In the genomic region with DNA sequence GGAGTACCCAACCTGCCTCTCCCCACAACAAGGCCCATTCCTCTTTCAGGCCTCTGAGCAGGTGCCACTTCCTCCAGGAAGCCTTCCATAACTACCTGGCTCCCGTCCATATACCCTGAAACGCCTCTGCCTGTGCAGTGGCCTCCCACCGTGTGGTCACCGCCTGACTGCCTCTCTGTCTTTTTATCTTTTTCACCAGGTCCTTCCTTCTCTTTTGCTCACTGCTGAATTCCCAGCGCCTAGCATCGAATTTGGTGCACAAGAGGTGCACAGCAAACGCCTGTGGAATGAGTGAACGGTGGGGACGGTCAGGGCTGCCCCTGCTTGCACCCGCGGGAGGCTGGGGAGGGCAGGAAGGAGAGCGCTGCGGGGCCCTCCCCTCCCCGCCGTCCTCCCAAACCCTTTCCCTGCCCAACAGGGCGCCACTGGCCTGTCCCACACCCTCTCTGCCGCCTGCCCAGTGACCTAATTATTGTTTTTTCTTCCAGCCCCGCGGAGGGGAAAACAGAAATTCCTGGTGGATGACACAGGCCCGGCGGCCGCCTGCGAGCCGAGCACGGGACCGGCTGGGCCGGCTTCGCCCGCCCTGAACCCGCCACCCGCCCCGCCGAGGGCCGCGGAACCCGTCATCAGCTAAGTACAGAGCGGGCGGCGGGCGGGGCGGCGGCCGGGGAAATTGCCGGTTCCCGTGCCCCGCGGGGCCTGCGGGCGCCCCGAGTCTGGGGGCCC, we compare ENCODE assay signal across 9 cellular contexts.
DNase-seq lines count a peak whose midpoint lies in the region; ATAC-seq and TF ChIP-seq lines count a peak whose summit lies in the region.
"Had no signal": no experiment of that assay in that cellular context is flagged by ENCODE, and none has a peak within 500 bp of the region (broad histone marks: within the 10 kb centered on the region; RNA-seq: fewer than 3 reads in every experiment).

No MANE protein-coding gene starts in this region.

- H3K27me3 ChIP-seq in BJ (ENCODE audit: control insufficient read depth, insufficient read depth, low read length) (no peaks in the 10 kb centered on the region), HL-60 (ENCODE audit: insufficient read depth, poor library complexity, severe bottlenecking) (peaks cover 2% of the 10 kb centered on the region), uterus (no peaks in the 10 kb centered on the region)

- CTCF ChIA-PET in BJ (lab: Yijun Ruan, JAX) = interaction anchor here (1.6 to 6.4 kb wide), 5 partner anchors 10 to 238 kb away, joined by 4 to 31 read pairs (median 15); no protein-coding TSS in a partner anchor
- CTCF ChIA-PET in OCI-LY7 (lab: Charles Lee; ENCODE audit: unreplicated experiment) = no interaction called here

- H3K27ac Mint-ChIP-seq in activated T-helper 17 cell treated with anti-CD3 and anti-CD28 coated beads, Interleukin-2, amount 50 U/mL, for 72 hours = no peak overlapping the region
- peak overlapping the region in 4 of 6 donors; percentile 10 to 87 (median 68) for H3K27ac Mint-ChIP-seq in naive B cell

- DNase-seq in BJ (ENCODE audit: low read depth) (peak; percentile 75), HL-60 (ENCODE audit: low read depth in 1 of 2, low spot score in 1 of 2) (no peak), fibroblast of the conjunctiva (ENCODE audit: low read depth) (peak; percentile 75), naive B cell (peak; percentile 37), uterus (peak; percentile 90 to 91), OCI-LY7 (ENCODE audit: low spot score) (no peak)

- peak overlapping the region; percentile 45 for H3K4me3 ChIP-seq in BJ (ENCODE audit: low read depth, low read length)
- peak overlapping the region; percentile 30 for H3K4me3 ChIP-seq in HL-60 (replicated peaks; ENCODE audit: insufficient read depth, low read length)
- peak overlapping the region; percentile 26 to 48 for H3K4me3 ChIP-seq in uterus
- no peak overlapping the region for H3K4me3 ChIP-seq in OCI-LY7 (ENCODE audit: low read depth, low read length, poor library complexity, severe bottlenecking)

- H3K36me3 Mint-ChIP-seq in activated T-helper 17 cell treated with anti-CD3 and anti-CD28 coated beads, Interleukin-2, amount 50 U/mL, for 72 hours (ENCODE audit: low read depth) = no peaks in the 10 kb centered on the region
- no peaks in the 10 kb centered on the region for H3K36me3 Mint-ChIP-seq in naive B cell

- no TSS peak for BruUV-seq in OCI-LY7 (replicated peaks; lab: Mats Ljungman, UMichigan)

- H3K4me1 ChIP-seq in uterus (peaks cover 0 to 4% of the 10 kb centered on the region in 2 donors), OCI-LY7 (ENCODE audit: insufficient read depth, low read length, poor library complexity, severe bottlenecking) (peaks cover 6% of the 10 kb centered on the region)

- TF ChIP-seq CTCF in BJ (IDR thresholded peaks at IDR 0.05; ENCODE audit: insufficient read depth, low read depth, low read length) (no peak), HL-60 (IDR thresholded peaks at IDR 0.05; ENCODE audit: insufficient read depth, low read length) (no peak), uterus (IDR thresholded peaks at IDR 0.05) (no peak), OCI-LY7 (conservative IDR thresholded peaks at IDR 0.05; ENCODE audit: low read length) (no peak)

- intact Hi-C loops in uterus (cut with DNase I; ENCODE audit: low total_unique reads) (no loop called here), OCI-LY7 (cut with micrococcal nuclease; ENCODE audit: unreplicated experiment) (no loop called here)

- H3K36me3 ChIP-seq in BJ (ENCODE audit: control insufficient read depth, insufficient read depth, low read length) (no peaks in the 10 kb centered on the region), uterus (no peaks in the 10 kb centered on the region), OCI-LY7 (ENCODE audit: insufficient read depth, low read length) (no peaks in the 10 kb centered on the region)

- H2AFZ ChIP-seq in OCI-LY7 (ENCODE audit: low read length) = no peak overlapping the region

- no peaks in the 10 kb centered on the region for H3K4me1 Mint-ChIP-seq in activated T-helper 17 cell treated with anti-CD3 and anti-CD28 coated beads, Interleukin-2, amount 50 U/mL, for 72 hours
- peaks cover 13 to 19% (median 15%) of the 10 kb centered on the region in 3 donors for H3K4me1 Mint-ChIP-seq in naive B cell

- peaks cover 38% of the 10 kb centered on the region for H3K27me3 Mint-ChIP-seq in activated T-helper 17 cell treated with anti-CD3 and anti-CD28 coated beads, Interleukin-2, amount 50 U/mL, for 72 hours
- peaks cover 18 to 44% (median 36%) of the 10 kb centered on the region in 3 donors for H3K27me3 Mint-ChIP-seq in naive B cell

- peak overlapping the region; percentile 28 for H3K4me3 Mint-ChIP-seq in activated T-helper 17 cell treated with anti-CD3 and anti-CD28 coated beads, Interleukin-2, amount 50 U/mL, for 72 hours
- H3K4me3 Mint-ChIP-seq in naive B cell = peak overlapping the region; percentile 45 to 88 (median 74)

- H3K9me3 Mint-ChIP-seq in activated T-helper 17 cell treated with anti-CD3 and anti-CD28 coated beads, Interleukin-2, amount 50 U/mL, for 72 hours = no peaks in the 10 kb centered on the region
- no peaks in the 10 kb centered on the region for H3K9me3 Mint-ChIP-seq in naive B cell

- H3K9me2 ChIP-seq in OCI-LY7 (ENCODE audit: insufficient read depth, low read length) = no peaks in the 10 kb centered on the region

- H4K20me1 ChIP-seq in OCI-LY7 (ENCODE audit: insufficient read depth, low read length) = no peaks in the 10 kb centered on the region

- H3K4me2 ChIP-seq in OCI-LY7 (ENCODE audit: low read length) = no peak overlapping the region; the same call in 1 of the 2 replicates
- H3K4me2 ChIP-seq: KMS-11 had no signal

- no peak overlapping the region for H3K27ac ChIP-seq in HL-60 (replicated peaks)
- H3K27ac ChIP-seq in uterus = peak overlapping the region; percentile 93 to 96
- no peak overlapping the region for H3K27ac ChIP-seq in OCI-LY7 (ENCODE audit: low read depth, low read length, poor library complexity, severe bottlenecking)
- H3K27ac ChIP-seq: KMS-11 had no signal

- no peaks in the 10 kb centered on the region for H3K79me2 ChIP-seq in OCI-LY7 (ENCODE audit: insufficient read depth, low read depth, low read length)

- H3K9me3 ChIP-seq in uterus = no peaks in the 10 kb centered on the region
- no peaks in the 10 kb centered on the region for H3K9me3 ChIP-seq in OCI-LY7 (ENCODE audit: low read length)

- peak; percentile 56 for ATAC-seq in activated T-helper 17 cell treated with anti-CD3 and anti-CD28 coated beads, Interleukin-2, amount 50 U/mL, for 72 hours (replicated peaks)
- ATAC-seq in naive B cell (ENCODE audit: low read depth in 2 of 2) (peak; percentile 82 to 85), GM21528 (IDR thresholded peaks at IDR 0.05; ENCODE audit: low FRiP score, unreplicated experiment) (no peak)

- POLR2A ChIA-PET in BJ (lab: Charles Lee) = interaction anchor here (0.6 to 1.0 kb wide), 5 partner anchors 12 to 473 kb away, joined by 3 to 17 read pairs (median 4); no protein-coding TSS in a partner anchor
- POLR2A ChIA-PET in OCI-LY7 (lab: Charles Lee) = no interaction called here

- TF ChIP-seq POLR2A in uterus (IDR thresholded peaks at IDR 0.05) = peak; percentile 57 to 66

Comparison
In these comparisons a context has a peak if more than half of its experiments do, and no peak if none do; other contexts are left out.
1. DNase-seq: peak in BJ (single experiment), fibroblast of the conjunctiva (single experiment), naive B cell (single experiment) and uterus (2 of 2); none in HL-60 (0 of 2) and OCI-LY7 (single experiment).
2. H3K27ac ChIP-seq: peak in uterus (2 of 2); none in HL-60 (single experiment) and OCI-LY7 (single experiment).